ENCODE assay signal across 8 cellular contexts in genomic region chr12:107515446-107515958, GRCh38.
A peak's percentile ranks its signal among the peaks of the same experiment; 100 is the strongest.
DNase-seq lines count a peak whose midpoint lies in the region; ATAC-seq and TF ChIP-seq lines count a peak whose summit lies in the region.

No MANE protein-coding gene starts in this region.

- H3K27me3 Mint-ChIP-seq in osteocyte (ENCODE audit: unreplicated experiment): no peaks in the 10 kb centered on the region

- H3K36me3 ChIP-seq in NT2/D1 (ENCODE audit: insufficient read depth, insufficient read length, low read length): no peaks in the 10 kb centered on the region

- no peaks in the 10 kb centered on the region for H3K27me3 ChIP-seq in NT2/D1 (ENCODE audit: insufficient read depth, insufficient read length)

- H3K9ac ChIP-seq in NT2/D1 (ENCODE audit: insufficient read length, low read depth): no peak overlapping the region

- no peak overlapping the region for H3K4me3 Mint-ChIP-seq in osteocyte (ENCODE audit: unreplicated experiment)

- H3K9me3 ChIP-seq in NT2/D1 (ENCODE audit: insufficient read depth, low read length): peaks cover 4% of the 10 kb centered on the region; the same call in 1 of the 2 replicates

- no peak for ATAC-seq in HG03565 (IDR thresholded peaks at IDR 0.05; ENCODE audit: unreplicated experiment)

- no peaks in the 10 kb centered on the region for H3K36me3 Mint-ChIP-seq in osteocyte (ENCODE audit: unreplicated experiment)

- no peak overlapping the region for H3K27ac Mint-ChIP-seq in osteocyte (ENCODE audit: unreplicated experiment)

- H3K4me3 ChIP-seq in NT2/D1 (ENCODE audit: insufficient read length, low read depth): no peak overlapping the region

- TF ChIP-seq CTCF in osteocyte (IDR thresholded peaks at IDR 0.05): no peak

- peaks cover 3% of the 10 kb centered on the region for H3K9me3 Mint-ChIP-seq in osteocyte (ENCODE audit: unreplicated experiment)

- peaks cover 4% of the 10 kb centered on the region for H3K4me1 Mint-ChIP-seq in osteocyte (ENCODE audit: unreplicated experiment)

- DNase-seq in NCI-H748 (lab: John Stamatoyannopoulos, UW; ENCODE audit: unreplicated experiment): peak; percentile 21
- DNase-seq in NCI-H748 treated with DMSO at 0.1 percent for 48 hours (lab: John Stamatoyannopoulos, UW): no peak
- DNase-seq in NT2/D1 (ENCODE audit: low read depth, low spot score): peak; percentile 35
- DNase-seq in dedifferentiated amniotic fluid mesenchymal stem cell (ENCODE audit: extremely low spot score): peak; percentile 50
- DNase-seq in osteocyte (ENCODE audit: extremely low spot score, unreplicated experiment): peak; percentile 42
- DNase-seq in occipital lobe (lab: John Stamatoyannopoulos, UW): no peak
- DNase-seq in SIG-M5 treated with dmso at 0.1 percent for 504 hours (lab: John Stamatoyannopoulos, UW; ENCODE audit: unreplicated experiment): no peak

- H3K4me1 ChIP-seq in NT2/D1 (ENCODE audit: insufficient read depth, insufficient read length): peaks cover 2% of the 10 kb centered on the region

Comparison
In these comparisons a context has a peak if more than half of its experiments do, and no peak if none do; other contexts are left out.
1. DNase-seq: peak in NCI-H748 (single experiment), NT2/D1 (single experiment), dedifferentiated amniotic fluid mesenchymal stem cell (single experiment) and osteocyte (single experiment); none in NCI-H748 treated with DMSO at 0.1 percent for 48 hours (single experiment), occipital lobe (single experiment) and SIG-M5 treated with dmso at 0.1 percent for 504 hours (single experiment).